In the genomic region with DNA sequence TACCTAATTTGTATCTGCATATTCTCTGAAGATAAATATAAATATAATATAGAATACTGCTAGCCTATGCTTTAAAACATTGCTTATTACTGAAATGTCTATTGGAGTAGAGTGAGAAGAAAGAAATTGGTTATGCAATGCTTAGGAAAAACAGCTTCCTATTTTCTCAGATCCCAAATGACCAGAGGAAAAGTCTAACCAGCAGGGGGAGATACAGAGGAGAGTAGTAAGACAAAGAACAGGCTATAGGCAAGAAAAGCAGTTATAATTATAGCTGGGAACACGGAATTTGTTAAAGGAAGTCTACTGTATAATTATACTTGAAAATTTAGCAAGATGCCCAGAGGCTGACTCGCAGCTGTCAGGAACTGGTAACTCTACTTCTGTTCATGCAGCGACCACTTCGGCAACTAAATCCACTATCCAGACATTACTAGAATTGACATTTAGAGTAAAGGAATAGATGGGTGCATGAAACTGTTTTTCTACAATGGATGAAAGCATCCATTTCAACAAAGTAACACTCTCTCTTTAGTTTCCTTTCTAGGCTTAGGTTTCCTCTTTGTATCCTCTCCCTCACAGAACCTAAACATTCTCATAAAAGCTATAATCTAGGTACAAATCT, we compare ENCODE assay signal across 8 cellular contexts.
A peak's percentile ranks its signal among the peaks of the same experiment; 100 is the strongest.
DNase-seq lines count a peak whose midpoint lies in the region; ATAC-seq, FAIRE-seq and TF ChIP-seq lines count a peak whose summit lies in the region.

No MANE protein-coding gene starts in this region.

- H3K4me3 ChIP-seq in AG09309 (ENCODE audit: control insufficient read depth, low read depth, low read length) = no peak overlapping the region
- no peak overlapping the region for H3K4me3 ChIP-seq in brain microvascular endothelial cell (ENCODE audit: low read depth, low read length)
- no peak overlapping the region for H3K4me3 ChIP-seq in kidney epithelial cell (ENCODE audit: low read depth, low read length)
- H3K4me3 ChIP-seq in upper lobe of left lung = no peak overlapping the region

- H3K27ac ChIP-seq in brain microvascular endothelial cell (no peak overlapping the region), upper lobe of left lung (no peak overlapping the region)

- H3K36me3 ChIP-seq in brain microvascular endothelial cell (replicated peaks) = no peaks in the 10 kb centered on the region
- H3K36me3 ChIP-seq in kidney epithelial cell (ENCODE audit: control insufficient read depth, insufficient read depth, low read length) = no peaks in the 10 kb centered on the region
- no peaks in the 10 kb centered on the region for H3K36me3 ChIP-seq in upper lobe of left lung

- no peak for TF ChIP-seq EP300 in upper lobe of left lung (IDR thresholded peaks at IDR 0.05)

- in situ Hi-C loops in brain microvascular endothelial cell (cut with HindIII; ENCODE audit: low pct_ligation_motif_present, low sequenced_read_pairs) = no loop called here

- TF ChIP-seq CTCF in AG09309 (IDR thresholded peaks at IDR 0.05; ENCODE audit: control insufficient read depth, insufficient read depth, low read depth, low read length, missing control alignments) (peak; percentile 68), brain microvascular endothelial cell (IDR thresholded peaks at IDR 0.05; ENCODE audit: low read depth, low read length, missing control alignments) (peak; percentile 72), kidney epithelial cell (IDR thresholded peaks at IDR 0.05; ENCODE audit: insufficient read depth, low read length, poor library complexity, severe bottlenecking) (peak; percentile 79), upper lobe of left lung (IDR thresholded peaks at IDR 0.05) (peak; percentile 18 to 69 (median 55))

- no peaks in the 10 kb centered on the region for H3K9me3 ChIP-seq in upper lobe of left lung

- ATAC-seq in upper lobe of left lung (ENCODE audit: low FRiP score in 2 of 2) (peak in 1 of 2 donors; percentile 68), HG03097 (IDR thresholded peaks at IDR 0.05; ENCODE audit: low FRiP score, unreplicated experiment) (no peak), HG03108 (IDR thresholded peaks at IDR 0.05; ENCODE audit: unreplicated experiment) (no peak)

- WGBS in upper lobe of left lung, 2 donors = 42 to 52% methylated on average over 4 of the region's 4 CpGs

- TF ChIP-seq POLR2A in upper lobe of left lung (IDR thresholded peaks at IDR 0.05) = no peak

- DNase-seq in AG09309 (ENCODE audit: low read depth) = no peak
- no peak for DNase-seq in GM18507 (ENCODE audit: extremely low spot score, insufficient read length, low read depth)
- peak; percentile 19 for DNase-seq in NCI-H446 treated with DMSO at 0.1 percent for 48 hours (lab: John Stamatoyannopoulos, UW)
- DNase-seq in brain microvascular endothelial cell = peak; percentile 66
- peak; percentile 21 for DNase-seq in kidney epithelial cell (ENCODE audit: low read depth)
- DNase-seq in upper lobe of left lung = no peak

- H3K27me3 ChIP-seq in brain microvascular endothelial cell (replicated peaks) (no peaks in the 10 kb centered on the region), kidney epithelial cell (ENCODE audit: control insufficient read depth, insufficient read depth, low read length) (no peaks in the 10 kb centered on the region), upper lobe of left lung (no peaks in the 10 kb centered on the region)

- H3K4me1 ChIP-seq in upper lobe of left lung = peaks cover 4 to 16% (median 11%) of the 10 kb centered on the region in 4 donors

- peak; percentile 51 for FAIRE-seq in GM18507 (lab: Jason Lieb, UNC)

Comparison
In these comparisons a context has a peak if more than half of its experiments do, and no peak if none do; other contexts are left out.
1. DNase-seq: peak in NCI-H446 treated with DMSO at 0.1 percent for 48 hours (single experiment), brain microvascular endothelial cell (single experiment) and kidney epithelial cell (single experiment); none in AG09309 (single experiment), GM18507 (single experiment) and upper lobe of left lung (0 of 2).
2. Peak in every context shown above with its lines, with median percentiles within 50 percentile points of each other: CTCF ChIP-seq.